ENCODE assay signal across 29 cellular contexts in genomic region chr6:12693122-12693521, GRCh38.
"Had no signal": no experiment of that assay in that cellular context is flagged by ENCODE, and none has a peak within 500 bp of the region (broad histone marks: within the 10 kb centered on the region; RNA-seq: fewer than 3 reads in every experiment).

No MANE protein-coding gene starts in this region.

- H3K27me3 ChIP-seq: adrenal gland, ascending aorta, body of pancreas, brain microvascular endothelial cell, breast epithelium had no signal

- H3K4me3 ChIP-seq: adrenal gland, ascending aorta, body of pancreas, breast epithelium, cardiac muscle cell had no signal

- DNase-seq: activated effector memory CD4-positive, alpha-beta T cell treated with anti-CD3 and anti-CD28 coated beads, Interleukin-2, amount 50 U/mL, for 16 hours; activated effector memory CD4-positive, alpha-beta T cell treated with Interleukin-2 at 50 U/mL for 16 hours; activated gamma-delta T cell; activated gamma-delta T cell treated with Interleukin-2 at 50 U/mL for 16 hours; activated naive CD4-positive, alpha-beta T cell; activated naive CD4-positive, alpha-beta T cell treated with anti-CD3 and anti-CD28 coated beads for 36 hours; activated naive CD4-positive, alpha-beta T cell treated with anti-CD3 and anti-CD28 coated beads, Interleukin-2, amount 10 ng/mL, durations not matched to agents 7 days and 5 days; activated naive CD4-positive, alpha-beta T cell treated with anti-CD3 and anti-CD28 coated beads, Interleukin-2, amount 50 U/mL, for 16 hours; activated naive CD4-positive, alpha-beta T cell treated with Interleukin-2 at 50 U/mL for 16 hours; activated naive CD8-positive, alpha-beta T cell treated with anti-CD3 and anti-CD28 coated beads for 36 hours; activated naive CD8-positive, alpha-beta T cell treated with anti-CD3 and anti-CD28 coated beads, Interleukin-2, amount 10 ng/mL, durations not matched to agents 7 days and 5 days; activated naive CD8-positive, alpha-beta T cell treated with anti-CD3 and anti-CD28 coated beads, Interleukin-2, amount 50 U/mL, for 24 hours; activated T-cell treated with anti-CD3 and anti-CD28 coated beads, Interleukin-2, amount 50 U/mL, for 1 hour; activated T-cell treated with anti-CD3 and anti-CD28 coated beads, Interleukin-2, amount 50 U/mL, for 24 hours; activated T-cell treated with anti-CD3 and anti-CD28 coated beads, Interleukin-2, amount 50 U/mL, for 4 hours; activated T-cell treated with anti-CD3 and anti-CD28 coated beads, Interleukin-2, amount 50 U/mL, for 48 hours; activated T-cell treated with anti-CD3 and anti-CD28 coated beads, Interleukin-2, amount 50 U/mL, for 72 hours; adrenal gland; amniotic stem cell; amygdala; anterior cingulate cortex; aorta; body of pancreas; brain microvascular endothelial cell; central memory CD4-positive, alpha-beta T cell; cerebellar nuclear complex had no signal

- H3K9me3 ChIP-seq: adrenal gland, ascending aorta, body of pancreas, breast epithelium had no signal

- H3K36me3 ChIP-seq: adrenal gland, ascending aorta, brain microvascular endothelial cell, breast epithelium, cardiac muscle cell had no signal

- H3K27ac ChIP-seq: adrenal gland, ascending aorta, body of pancreas, brain microvascular endothelial cell, breast epithelium, cardiac muscle cell had no signal
